In genomic region chr16:80716564-80717139, GRCh38 we compare ENCODE assay signal across 1 cellular context.
TF ChIP-seq lines count a peak whose summit lies in the region.

No MANE protein-coding gene starts in this region.

TF ChIP-seq in HEK293, 187 proteins besides CTCF, POLR2A, EP300 and RAD21 (continued from another document):
- no peak for TF ChIP-seq ZNF280C (tag by site-specific recombination; IDR thresholded peaks at IDR 0.05)
